Comparison of ENCODE assay signal across 19 cellular contexts in the genomic region with DNA sequence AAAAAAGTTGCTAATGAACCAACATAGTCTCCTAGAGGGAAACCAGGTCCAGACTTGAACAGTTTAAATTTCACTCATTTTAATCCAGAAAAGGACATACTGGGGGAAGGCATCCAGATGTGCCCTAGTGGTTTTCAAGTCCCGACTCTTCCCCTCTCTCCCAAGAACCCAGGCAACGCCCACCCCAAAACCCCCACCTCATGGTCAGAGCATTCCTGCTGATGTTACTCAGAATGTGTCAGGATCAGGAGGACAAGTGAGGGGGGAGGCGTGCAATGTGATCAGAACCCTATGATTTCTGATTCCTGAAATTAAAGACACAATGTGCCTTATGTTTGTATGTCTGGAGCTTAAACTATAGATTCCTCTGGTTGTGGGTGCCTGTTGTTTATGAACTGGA. TPM values are rescaled to one million over a fixed set of nuclear protein-coding genes. Genes with fewer than 3 reads are reported as not detected.
A peak's percentile ranks its signal among the peaks of the same experiment; 100 is the strongest.
DNase-seq lines count a peak whose midpoint lies in the region; ATAC-seq and TF ChIP-seq lines count a peak whose summit lies in the region.
"Had no signal": no experiment of that assay in that cellular context is flagged by ENCODE, and none has a peak within 500 bp of the region (broad histone marks: within the 10 kb centered on the region; RNA-seq: fewer than 3 reads in every experiment).

No MANE protein-coding gene starts in this region.

- H3K36me3 Mint-ChIP-seq in endodermal cell (ENCODE audit: low read depth), result peaks cover 12% of the 10 kb centered on the region
- H3K36me3 Mint-ChIP-seq: activated naive CD4-positive, alpha-beta T cell treated with anti-CD3 and anti-CD28 coated beads, Interleukin-2, amount 50 U/mL, for 72 hours had no signal

- H3K4me3 Mint-ChIP-seq in endodermal cell, result no peak overlapping the region

- H3K27ac ChIP-seq in epithelial cell of prostate (peak overlapping the region; percentile 46), endodermal cell (ENCODE audit: low read depth, low read length) (no peak overlapping the region)
- H3K27ac ChIP-seq: cardiac muscle cell, upper lobe of left lung had no signal

- H3K27me3 Mint-ChIP-seq in endodermal cell (ENCODE audit: insufficient read depth), result no peaks in the 10 kb centered on the region

- H3K9me3 Mint-ChIP-seq in endodermal cell, result no peaks in the 10 kb centered on the region
- H3K9me3 Mint-ChIP-seq: activated naive CD4-positive, alpha-beta T cell treated with anti-CD3 and anti-CD28 coated beads, Interleukin-2, amount 50 U/mL, for 72 hours had no signal

- peaks cover 28% of the 10 kb centered on the region for H3K4me1 Mint-ChIP-seq in endodermal cell

- no peak overlapping the region for H3K9ac ChIP-seq in endodermal cell (ENCODE audit: extremely low read depth, low read length, poor library complexity, severe bottlenecking)

- 91% methylated on average over 3 of the region's 3 CpGs; no CpG with 5 or more reads in 1 of the 2 experiments for WGBS in endodermal cell (ENCODE audit: insufficient coverage in 1 of 2, insufficient read length in 1 of 2), 2 experiments

- no peak overlapping the region for H3K27ac Mint-ChIP-seq in endodermal cell

- no peak overlapping the region for H3K4me3 ChIP-seq in endodermal cell (ENCODE audit: low read length)
- H3K4me3 ChIP-seq: cardiac muscle cell, sigmoid colon, upper lobe of left lung had no signal

- no peak for TF ChIP-seq CTCF in endodermal cell (conservative IDR thresholded peaks at IDR 0.05)

- peak; percentile 84 for DNase-seq in AG20443 (ENCODE audit: low spot score)
- DNase-seq in LHCN-M2 (ENCODE audit: low read depth), result peak; percentile 71
- DNase-seq in epithelial cell of prostate (ENCODE audit: low read depth, low spot score), result peak; percentile 69
- peak; percentile 23 for DNase-seq in myocyte (ENCODE audit: low read depth)
- DNase-seq in endodermal cell, result no peak
- no peak for DNase-seq in 8988T
- DNase-seq: activated T-cell treated with anti-CD3 and anti-CD28 coated beads, Interleukin-2, amount 50 U/mL, for 1 hour; effector CD4-positive, alpha-beta T cell; GF-D8; NCI-H1930; NCI-H524; sigmoid colon; stimulated activated CD4-positive, alpha-beta T cell treated with anti-CD3 and anti-CD28 coated beads, Interleukin-4, amount 100 ng/mL, for 24 hours; upper lobe of left lung had no signal

- H3K27me3 ChIP-seq in endodermal cell (ENCODE audit: control insufficient read depth, insufficient read depth, low read length, poor library complexity, severe bottlenecking), result no peaks in the 10 kb centered on the region
- H3K27me3 ChIP-seq: cardiac muscle cell, sigmoid colon, upper lobe of left lung had no signal

- H3K4me1 ChIP-seq in endodermal cell (ENCODE audit: control insufficient read depth, insufficient read depth, low read length), result peaks cover 17% of the 10 kb centered on the region

- peaks cover 44% of the 10 kb centered on the region for H3K36me3 ChIP-seq in endodermal cell (ENCODE audit: control insufficient read depth, insufficient read depth, low read length)

- H3K9me3 ChIP-seq in endodermal cell (ENCODE audit: control insufficient read depth, low read length), result no peaks in the 10 kb centered on the region
- H3K9me3 ChIP-seq: sigmoid colon, upper lobe of left lung had no signal

- ATAC-seq in GM18873 (IDR thresholded peaks at IDR 0.05; ENCODE audit: low FRiP score, unreplicated experiment) (no peak), HG02759 (IDR thresholded peaks at IDR 0.05; ENCODE audit: unreplicated experiment) (no peak)
- ATAC-seq: activated naive CD4-positive, alpha-beta T cell treated with anti-CD3 and anti-CD28 coated beads, Interleukin-2, amount 50 U/mL, for 72 hours; SK-N-SH treated with all-trans-retinoic acid at 6 μM for 48 hours had no signal

RNA-seq across cellular contexts. Expression of a gene that starts 1.6 kb away (rescaled TPM):
- total RNA-seq in LHCN-M2 (2014; rRNA removed) (1.7 and 1.8 TPM in 2 replicates), myocyte (2.6 and 3.0 TPM in 2 replicates), endodermal cell (1 to 10 TPM; 6.1 to 8.4 TPM)
- 0.77 TPM for polyA plus RNA-seq in LHCN-M2 (2012)
- polyA plus RNA-seq in myocyte (2012), result 6.7 TPM
- 6.0 TPM for polyA plus RNA-seq in endodermal cell (2013, experiment 1 of 2)
- 6.6 TPM for polyA plus RNA-seq in endodermal cell (2013, experiment 2 of 2)

RNA-seq across cellular contexts. Expression of a gene that starts 44.1 kb away (rescaled TPM):
- total RNA-seq in LHCN-M2 (2014; rRNA removed) (5.6 and 6.1 TPM in 2 replicates), myocyte (2.6 and 3.8 TPM in 2 replicates), endodermal cell (not detected)
- 3.1 TPM for polyA plus RNA-seq in LHCN-M2 (2012)
- polyA plus RNA-seq in myocyte (2012), result 1.0 TPM
- not detected for polyA plus RNA-seq in endodermal cell (2013, experiment 1 of 2)
- not detected for polyA plus RNA-seq in endodermal cell (2013, experiment 2 of 2)
- polyA plus RNA-seq: cardiac muscle cell had no signal

Comparison
In these comparisons a context has a peak if more than half of its experiments do, and no peak if none do; other contexts are left out.
1. DNase-seq: peak in AG20443 (single experiment), LHCN-M2 (single experiment), epithelial cell of prostate (single experiment) and myocyte (single experiment); none in endodermal cell (single experiment) and 8988T (single experiment).